In genomic region chr18:58201268-58201667, GRCh38 we compare ENCODE assay signal across 15 cellular contexts.
"Had no signal": no experiment of that assay in that cellular context is flagged by ENCODE, and none has a peak within 500 bp of the region (broad histone marks: within the 10 kb centered on the region; RNA-seq: fewer than 3 reads in every experiment).

No MANE protein-coding gene starts in this region.

- H3K27ac ChIP-seq: pancreas had no signal

- ATAC-seq: activated CD8-positive, alpha-beta T cell treated with anti-CD3 and anti-CD28 coated beads for 36 hours; body of pancreas; naive thymus-derived CD4-positive, alpha-beta T cell; pancreas had no signal

- H3K36me3 ChIP-seq: pancreas, thyroid gland had no signal

- H3K9me3 ChIP-seq: body of pancreas, pancreas, SK-N-SH, thyroid gland had no signal

- DNase-seq: activated CD4-positive, alpha-beta T cell treated with anti-CD3 and anti-CD28 coated beads, Interleukin-2, amount 10 ng/mL, durations not matched to agents 24 days and 14 days; activated CD4-positive, CD25-positive, alpha-beta regulatory T cell; activated CD8-positive, alpha-beta T cell treated with anti-CD3 and anti-CD28 coated beads for 36 hours; activated naive CD4-positive, alpha-beta T cell treated with anti-CD3 and anti-CD28 coated beads for 36 hours; activated T-cell treated with anti-CD3 and anti-CD28 coated beads, Interleukin-2, amount 50 U/mL, for 24 hours; body of pancreas; caudate nucleus; mammary epithelial cell; midbrain; naive thymus-derived CD4-positive, alpha-beta T cell; pancreas; SK-N-SH; stimulated activated CD8-positive, alpha-beta memory T cell treated with anti-CD3 and anti-CD28 coated beads, Interleukin-4, amount 100 ng/mL, for 48 hours; stimulated activated naive CD4-positive, alpha-beta T cell treated with Interleukin-2 at 50 U/mL for 16 hours; thyroid gland had no signal

- H3K4me3 ChIP-seq: body of pancreas, pancreas, thyroid gland had no signal

- H3K27me3 ChIP-seq: body of pancreas, pancreas, thyroid gland had no signal
